Comparison of ENCODE assay signal across 14 cellular contexts in genomic region chr4:6297266-6297815, GRCh38.
A peak's percentile ranks its signal among the peaks of the same experiment; 100 is the strongest.
DNase-seq lines count a peak whose midpoint lies in the region; ATAC-seq lines count a peak whose summit lies in the region.
"Had no signal": no experiment of that assay in that cellular context is flagged by ENCODE, and none has a peak within 500 bp of the region (broad histone marks: within the 10 kb centered on the region; RNA-seq: fewer than 3 reads in every experiment).

No MANE protein-coding gene starts in this region.

- no peak overlapping the region for H3K9ac ChIP-seq in stomach smooth muscle (ENCODE audit: low read length in 2 of 2)

- no peak overlapping the region for H3K4me3 ChIP-seq in stomach smooth muscle (ENCODE audit: low read length in 2 of 2)
- H3K4me3 ChIP-seq: GM12878 had no signal

- DNase-seq in caudate nucleus (lab: John Stamatoyannopoulos, UW) (peak in 11 of 61 donors; percentile 22 to 71 (median 31)), midbrain (lab: John Stamatoyannopoulos, UW) (no peak), NCI-H82 treated with DMSO at 0.1 percent for 48 hours (lab: John Stamatoyannopoulos, UW; ENCODE audit: unreplicated experiment) (no peak)
- DNase-seq: ACHN; BE2C; CD4-positive, alpha-beta memory T cell; DMS53; DND-41; EL; H9 had no signal

- ATAC-seq in GM21526 (IDR thresholded peaks at IDR 0.05; ENCODE audit: low FRiP score, unreplicated experiment), result no peak
- ATAC-seq: GM12878 had no signal

- H3K36me3 ChIP-seq in stomach smooth muscle (ENCODE audit: control insufficient read depth in 2 of 2, insufficient read depth in 2 of 2, low read length in 2 of 2), result peaks cover 59 to 73% of the 10 kb centered on the region in 2 donors

- no peaks in the 10 kb centered on the region for H3K27me3 ChIP-seq in layer of hippocampus (ENCODE audit: control insufficient read depth, insufficient read depth, low read length)
- no peaks in the 10 kb centered on the region for H3K27me3 ChIP-seq in stomach smooth muscle (ENCODE audit: control insufficient read depth in 1 of 2, insufficient read depth in 2 of 2, low read length in 2 of 2)
- H3K27me3 ChIP-seq: BE2C had no signal

- H3K27ac ChIP-seq in caudate nucleus (ENCODE audit: low read depth, low read length) (peak overlapping the region; percentile 86), layer of hippocampus (ENCODE audit: low read depth, low read length) (peak overlapping the region; percentile 27), stomach smooth muscle (ENCODE audit: low read length) (peak overlapping the region; percentile 71)

- H3K4me1 ChIP-seq in stomach smooth muscle (ENCODE audit: control insufficient read depth, insufficient read depth, low read length), result peaks cover 15% of the 10 kb centered on the region
- H3K4me1 ChIP-seq: BE2C had no signal

- H3K9me3 ChIP-seq in stomach smooth muscle (ENCODE audit: control insufficient read depth in 2 of 2, low read length in 2 of 2), result no peaks in the 10 kb centered on the region
- H3K9me3 ChIP-seq: BE2C had no signal

Comparison
In these comparisons a context has a peak if more than half of its experiments do, and no peak if none do; other contexts are left out.
1. H3K27ac ChIP-seq: peak in every context shown above with its lines; median percentile 86 in caudate nucleus; 71 in stomach smooth muscle; 27 in layer of hippocampus.